In genomic region chr3:6560259-6560658, GRCh38 we compare ENCODE assay signal across 11 cellular contexts.
"Had no signal": no experiment of that assay in that cellular context is flagged by ENCODE, and none has a peak within 500 bp of the region (broad histone marks: within the 10 kb centered on the region; RNA-seq: fewer than 3 reads in every experiment).

No MANE protein-coding gene starts in this region.

- DNase-seq: GM23248, GOT3, H7, H9, HCEC 1CT, HFFc6 had no signal

- H3K4me3 ChIP-seq: GM23248, GM23338, HAP-1 had no signal

- H3K9me3 ChIP-seq: HAP-1 had no signal

- H2AFZ ChIP-seq: GM23248, GM23338 had no signal

- FAIRE-seq: H1, H54 had no signal

- ATAC-seq: GM23338, HCT116 had no signal

- H3K9ac ChIP-seq: GM23248 had no signal

- H3K27ac ChIP-seq: GM23248 had no signal

- H3K4me1 ChIP-seq: HAP-1 had no signal

- H3K36me3 ChIP-seq: HAP-1 had no signal

- H3K4me2 ChIP-seq: GM23338 had no signal
